Comparison of ENCODE assay signal across 12 cellular contexts in the genomic region with DNA sequence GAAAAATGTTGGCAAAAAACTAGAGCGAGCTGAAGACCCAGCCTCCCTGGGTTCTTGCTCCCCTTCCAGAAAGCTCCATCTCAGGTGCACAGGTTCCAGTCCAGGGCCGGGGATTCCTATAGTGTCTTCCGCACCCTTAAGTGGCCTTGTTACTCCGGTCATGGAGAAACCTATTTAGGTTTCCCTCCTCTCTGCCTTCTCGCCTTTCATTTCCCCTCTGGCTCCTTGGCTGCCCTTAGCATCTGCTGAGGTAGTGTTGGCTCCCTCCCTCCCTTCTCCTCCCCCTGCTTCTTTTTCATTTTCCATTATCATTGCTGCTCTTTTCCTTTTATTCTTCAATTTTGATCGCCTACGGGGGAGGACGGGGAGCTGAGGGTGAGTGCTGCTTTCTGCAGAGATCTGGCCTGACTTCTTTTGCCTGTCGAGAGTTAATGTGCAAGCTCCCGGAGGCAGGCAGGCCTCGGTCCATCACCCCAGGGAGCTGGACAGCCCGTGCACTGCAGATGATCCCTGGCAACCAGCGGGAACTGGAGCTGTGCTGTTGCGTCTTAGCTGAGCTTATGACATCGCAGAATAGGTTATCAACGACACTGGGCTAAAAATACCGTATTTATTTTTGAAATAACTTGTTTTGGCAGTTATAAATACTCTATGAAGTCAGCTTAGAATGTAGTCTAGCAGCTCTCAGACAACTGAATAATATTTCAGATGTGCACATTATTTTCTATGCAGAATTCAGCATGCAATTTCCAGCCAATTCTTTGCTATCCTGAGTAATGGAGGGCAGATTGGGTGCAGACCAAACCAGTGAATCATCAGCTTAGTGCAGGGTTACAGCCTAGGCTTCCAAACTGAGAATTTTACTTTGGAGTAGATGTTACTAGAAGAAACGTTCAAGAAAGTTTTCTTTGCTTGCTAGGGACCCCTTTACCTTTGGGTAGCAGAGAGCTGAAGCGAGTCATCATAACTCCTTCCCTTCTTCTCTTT.
DNase-seq lines count a peak whose midpoint lies in the region; ATAC-seq, FAIRE-seq and TF ChIP-seq lines count a peak whose summit lies in the region.
"Had no signal": no experiment of that assay in that cellular context is flagged by ENCODE, and none has a peak within 500 bp of the region (broad histone marks: within the 10 kb centered on the region; RNA-seq: fewer than 3 reads in every experiment).

No MANE protein-coding gene starts in this region.

- no CpG with 5 or more reads among the region's 19 CpGs for WGBS in mesendoderm (ENCODE audit: extremely low coverage, insufficient coverage, low lambda C conversion rate)

- no peak overlapping the region for H3K23ac ChIP-seq in mesendoderm (ENCODE audit: low read length)

- H3K9ac ChIP-seq in astrocyte (ENCODE audit: low read length) (no peak overlapping the region), mesendoderm (ENCODE audit: low read length) (no peak overlapping the region)

- H3K36me3 ChIP-seq in astrocyte (ENCODE audit: insufficient read depth, low read length) (no peaks in the 10 kb centered on the region), mesendoderm (ENCODE audit: control insufficient read depth, insufficient read depth, low read length) (no peaks in the 10 kb centered on the region)

- H2BK5ac ChIP-seq in mesendoderm (ENCODE audit: low read length): no peak overlapping the region

- peaks cover 17% of the 10 kb centered on the region for H3K27me3 Mint-ChIP-seq in astrocyte (ENCODE audit: low read depth, unreplicated experiment)

- no peaks in the 10 kb centered on the region for H3K4me1 Mint-ChIP-seq in astrocyte (ENCODE audit: low read depth, unreplicated experiment)
- H3K4me1 Mint-ChIP-seq: IgD-negative memory B cell had no signal

- H2AK5ac ChIP-seq in mesendoderm (ENCODE audit: low read length): no peak overlapping the region

- intact Hi-C loops in cardiac septum (cut with DNase I) (no loop called here), posterior vena cava (cut with DNase I) (no loop called here)

- no peaks in the 10 kb centered on the region for H3K9me3 ChIP-seq in astrocyte (ENCODE audit: insufficient read depth, low read depth, low read length)

- no peak overlapping the region for H4K5ac ChIP-seq in mesendoderm (ENCODE audit: low read length)

- FAIRE-seq in astrocyte (lab: Jason Lieb, UNC): no peak
- FAIRE-seq: endometrium had no signal

- ATAC-seq in HG02870 (IDR thresholded peaks at IDR 0.05; ENCODE audit: unreplicated experiment) (no peak), HG02885 (IDR thresholded peaks at IDR 0.05; ENCODE audit: poor library complexity, unreplicated experiment) (no peak)

- H4K20me1 ChIP-seq in astrocyte (ENCODE audit: insufficient read depth, low read length): no peaks in the 10 kb centered on the region

- H2AFZ ChIP-seq in astrocyte (ENCODE audit: low read depth, low read length): no peak overlapping the region

- DNase-seq in GM04504 (ENCODE audit: low read depth): peak; percentile 5
- peak; percentile 52 for DNase-seq in astrocyte (ENCODE audit: low read depth)
- peak; percentile 88 for DNase-seq in cardiac septum (ENCODE audit: low spot score)
- DNase-seq in posterior vena cava (ENCODE audit: low spot score): peak; percentile 85
- no peak for DNase-seq in mesendoderm
- no peak for DNase-seq in epidermal melanocyte (ENCODE audit: insufficient read length, low spot score)
- DNase-seq: NCI-H1417 treated with DMSO at 0.1 percent for 48 hours had no signal

- H3K4me2 ChIP-seq in astrocyte (ENCODE audit: low read length): no peak overlapping the region
- no peak overlapping the region for H3K4me2 ChIP-seq in mesendoderm (ENCODE audit: low read length)

- H3K36me3 Mint-ChIP-seq in astrocyte (ENCODE audit: low read depth, unreplicated experiment): no peaks in the 10 kb centered on the region

- no peak for TF ChIP-seq CTCF in astrocyte (IDR thresholded peaks at IDR 0.05; ENCODE audit: insufficient read depth, low read depth, low read length)

- H3K4me1 ChIP-seq in astrocyte (ENCODE audit: insufficient read depth, low read length) (no peaks in the 10 kb centered on the region), mesendoderm (ENCODE audit: control insufficient read depth, low read depth, low read length) (no peaks in the 10 kb centered on the region)

- no peak overlapping the region for H3K27ac Mint-ChIP-seq in astrocyte (ENCODE audit: unreplicated experiment)
- H3K27ac Mint-ChIP-seq: IgD-negative memory B cell had no signal

- H2BK15ac ChIP-seq in mesendoderm (replicated peaks; ENCODE audit: low read depth): no peak overlapping the region

- no peak overlapping the region for H3K4me3 Mint-ChIP-seq in astrocyte (ENCODE audit: unreplicated experiment)
- H3K4me3 Mint-ChIP-seq: IgD-negative memory B cell had no signal

- H3K56ac ChIP-seq in mesendoderm (ENCODE audit: low read length): no peak overlapping the region

- H3K27me3 ChIP-seq in astrocyte (ENCODE audit: insufficient read depth, low read length): no peaks in the 10 kb centered on the region
- no peaks in the 10 kb centered on the region for H3K27me3 ChIP-seq in mesendoderm (ENCODE audit: insufficient read depth, low read length, poor library complexity)

- H3K4me3 ChIP-seq in astrocyte (ENCODE audit: insufficient read depth, low read depth, low read length) (no peak overlapping the region), mesendoderm (ENCODE audit: low read length) (no peak overlapping the region)

- no peaks in the 10 kb centered on the region for H3K79me1 ChIP-seq in mesendoderm (ENCODE audit: low read length)

- no peak overlapping the region for H3K18ac ChIP-seq in mesendoderm (ENCODE audit: low read length)

- peaks cover 9% of the 10 kb centered on the region for H3K9me3 Mint-ChIP-seq in astrocyte (ENCODE audit: unreplicated experiment)

- no peak overlapping the region for H2BK120ac ChIP-seq in mesendoderm (ENCODE audit: low read depth, low read length)

- H3K27ac ChIP-seq in astrocyte (ENCODE audit: low read depth, low read length) (no peak overlapping the region), mesendoderm (ENCODE audit: low read depth, low read length) (no peak overlapping the region)
- H3K27ac ChIP-seq: C4-2B had no signal

- H3K79me2 ChIP-seq in astrocyte (ENCODE audit: insufficient read depth, low read length) (no peaks in the 10 kb centered on the region), mesendoderm (ENCODE audit: control insufficient read depth, insufficient read depth, low read length) (no peaks in the 10 kb centered on the region)

- no peak overlapping the region for H4K8ac ChIP-seq in mesendoderm (ENCODE audit: low read depth, low read length)

- H3K4ac ChIP-seq in mesendoderm (ENCODE audit: low read depth, low read length): no peak overlapping the region

Comparison
In these comparisons a context has a peak if more than half of its experiments do, and no peak if none do; other contexts are left out.
1. DNase-seq: peak in GM04504 (single experiment), astrocyte (single experiment), cardiac septum (single experiment) and posterior vena cava (single experiment); none in mesendoderm (single experiment) and epidermal melanocyte (single experiment).